ENCODE assay signal across 1 cellular context in the genomic region with DNA sequence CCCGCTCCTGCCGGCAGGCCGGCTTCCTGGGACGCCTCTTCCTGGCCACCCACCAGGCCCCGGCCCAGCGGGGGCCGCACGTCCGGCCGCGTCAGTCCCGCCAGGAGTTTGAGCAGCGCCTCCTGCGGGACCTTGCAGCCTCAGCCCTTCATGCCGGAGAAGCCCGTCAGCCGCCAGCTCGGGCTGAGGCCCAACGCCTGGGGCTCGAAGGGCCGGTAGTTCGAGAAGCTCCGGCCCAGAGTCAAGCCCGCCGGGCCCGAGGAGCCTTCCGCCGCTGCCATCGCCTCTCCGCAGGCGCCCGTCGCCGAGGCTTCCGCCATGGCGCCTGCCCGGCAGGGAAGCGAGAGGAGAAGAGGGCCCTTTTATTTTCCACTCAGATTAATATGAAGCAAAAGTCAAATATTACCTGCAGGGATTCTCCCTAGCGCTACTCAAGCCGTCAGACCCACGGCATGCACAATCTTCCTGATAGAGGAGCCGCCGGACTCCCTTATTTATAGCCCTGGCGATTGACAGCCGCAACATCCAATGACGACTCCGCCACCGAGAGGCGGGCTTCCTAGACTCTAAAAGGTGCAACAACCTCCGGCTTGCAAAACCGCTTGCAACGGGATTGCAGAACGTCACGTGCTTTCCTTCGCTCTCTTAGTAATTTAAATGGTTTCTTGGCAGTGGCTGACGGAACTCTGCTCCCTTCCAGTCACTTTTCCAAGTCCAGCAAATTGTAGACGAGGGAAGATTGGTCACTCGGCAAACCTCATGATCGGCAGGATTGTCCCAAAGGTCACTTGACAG.
A peak's percentile ranks its signal among the peaks of the same experiment; 100 is the strongest.
TF ChIP-seq lines count a peak whose summit lies in the region.

A gene with protein sequence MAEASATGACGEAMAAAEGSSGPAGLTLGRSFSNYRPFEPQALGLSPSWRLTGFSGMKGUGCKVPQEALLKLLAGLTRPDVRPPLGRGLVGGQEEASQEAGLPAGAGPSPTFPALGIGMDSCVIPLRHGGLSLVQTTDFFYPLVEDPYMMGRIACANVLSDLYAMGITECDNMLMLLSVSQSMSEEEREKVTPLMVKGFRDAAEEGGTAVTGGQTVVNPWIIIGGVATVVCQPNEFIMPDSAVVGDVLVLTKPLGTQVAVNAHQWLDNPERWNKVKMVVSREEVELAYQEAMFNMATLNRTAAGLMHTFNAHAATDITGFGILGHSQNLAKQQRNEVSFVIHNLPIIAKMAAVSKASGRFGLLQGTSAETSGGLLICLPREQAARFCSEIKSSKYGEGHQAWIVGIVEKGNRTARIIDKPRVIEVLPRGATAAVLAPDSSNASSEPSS (minus strand): TSS at position 467 of the 795 bp plus-strand sequence. CDS start 147 bp downstream, at position 320.

TF ChIP-seq in GM12878, 131 proteins besides CTCF, POLR2A, EP300 and RAD21 (continued from another document and continues in another):
- TF ChIP-seq, protein P1, sequence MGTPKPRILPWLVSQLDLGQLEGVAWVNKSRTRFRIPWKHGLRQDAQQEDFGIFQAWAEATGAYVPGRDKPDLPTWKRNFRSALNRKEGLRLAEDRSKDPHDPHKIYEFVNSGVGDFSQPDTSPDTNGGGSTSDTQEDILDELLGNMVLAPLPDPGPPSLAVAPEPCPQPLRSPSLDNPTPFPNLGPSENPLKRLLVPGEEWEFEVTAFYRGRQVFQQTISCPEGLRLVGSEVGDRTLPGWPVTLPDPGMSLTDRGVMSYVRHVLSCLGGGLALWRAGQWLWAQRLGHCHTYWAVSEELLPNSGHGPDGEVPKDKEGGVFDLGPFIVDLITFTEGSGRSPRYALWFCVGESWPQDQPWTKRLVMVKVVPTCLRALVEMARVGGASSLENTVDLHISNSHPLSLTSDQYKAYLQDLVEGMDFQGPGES (IDR thresholded peaks at IDR 0.05): peak; percentile 65; the same call in 1 of the 2 replicates
- TF ChIP-seq TBL1XR1 (IDR thresholded peaks at IDR 0.05; ENCODE audit: low read depth, low read length) (no peak), ZSCAN29 (IDR thresholded peaks at IDR 0.05) (no peak), KAT2A (conservative IDR thresholded peaks at IDR 0.05; ENCODE audit: control insufficient read depth, low read depth, low read length) (no peak), SMAD1 (IDR thresholded peaks at IDR 0.05; ENCODE audit: low read depth, partially characterized antibody) (peak; percentile 80), ESRRA (IDR thresholded peaks at IDR 0.05; ENCODE audit: low read length) (no peak), MEF2B (IDR thresholded peaks at IDR 0.05; ENCODE audit: partially characterized antibody, poor library complexity, severe bottlenecking) (peak; percentile 42), NFIC (IDR thresholded peaks at IDR 0.05; ENCODE audit: low read depth, low read length) (peak; percentile 50; the same call in 1 of the 2 replicates), RFX5 (IDR thresholded peaks at IDR 0.05; ENCODE audit: low read depth, low read length) (no peak), TCF3 (IDR thresholded peaks at IDR 0.05; ENCODE audit: borderline replicate concordance, insufficient read depth, low read depth, low read length) (peak; percentile 30; the same call in 1 of the 2 replicates), EGR1 (IDR thresholded peaks at IDR 0.05; ENCODE audit: borderline replicate concordance in 1 of 2, low read depth in 2 of 2, low read length in 2 of 2) (peak in 1 of 2 experiments; percentile 60; a peak in 1 of 3 replicates), TCF12 (IDR thresholded peaks at IDR 0.05; ENCODE audit: low read depth, low read length) (no peak), SREBF1 (IDR thresholded peaks at IDR 0.05; ENCODE audit: low read length) (no peak), MTA2 (IDR thresholded peaks at IDR 0.05; ENCODE audit: low read depth) (no peak), FOXK2 (IDR thresholded peaks at IDR 0.05) (peak; percentile 60), MYC (IDR thresholded peaks at IDR 0.05; ENCODE audit: insufficient read depth, insufficient read length, insufficient replicate concordance, low read length, severe bottlenecking) (no peak), CHD4 (IDR thresholded peaks at IDR 0.05) (no peak), EED (IDR thresholded peaks at IDR 0.05; ENCODE audit: low read depth) (no peak; the same call in 1 of the 2 replicates), HDGF (IDR thresholded peaks at IDR 0.05) (0 out of 2 replicates have a peak, but pooled peaks have one; percentile 27), NBN (IDR thresholded peaks at IDR 0.05) (no peak), HDAC2 (IDR thresholded peaks at IDR 0.05) (no peak), NR2F1 (conservative IDR thresholded peaks at IDR 0.05) (peak; percentile 59), DPF2 (IDR thresholded peaks at IDR 0.05) (peak; percentile 95), EZH2 (IDR thresholded peaks at IDR 0.05; ENCODE audit: borderline replicate concordance, control insufficient read depth, low read depth, low read length) (no peak), CBX5 (IDR thresholded peaks at IDR 0.05; ENCODE audit: low read depth) (peak; percentile 23; the same call in 1 of the 2 replicates), HCFC1 (IDR thresholded peaks at IDR 0.05; ENCODE audit: low read length) (0 out of 2 replicates have a peak, but pooled peaks have one; percentile 4), STAT1 (conservative IDR thresholded peaks at IDR 0.05) (peak; percentile 68; the same call in 1 of the 2 replicates), NFYA (IDR thresholded peaks at IDR 0.05; ENCODE audit: borderline replicate concordance, low read depth, low read length) (no peak; the same call in 1 of the 2 replicates), NR2C2 (IDR thresholded peaks at IDR 0.05; ENCODE audit: borderline replicate concordance, control insufficient read depth, insufficient read length, low read depth) (no peak), ZNF384 (IDR thresholded peaks at IDR 0.05; ENCODE audit: borderline replicate concordance, low read depth, low read length) (no peak), CHD2 (IDR thresholded peaks at IDR 0.05; ENCODE audit: borderline replicate concordance, low read depth, low read length) (peak; percentile 85; the same call in 1 of the 2 replicates), SMC3 (IDR thresholded peaks at IDR 0.05; ENCODE audit: borderline replicate concordance, low read length) (peak; percentile 13; the same call in 1 of the 2 replicates), BRCA1 (IDR thresholded peaks at IDR 0.05; ENCODE audit: low read depth, low read length) (no peak), LARP7 (IDR thresholded peaks at IDR 0.05) (peak; percentile 56; the same call in 1 of the 2 replicates)
- TF ChIP-seq, protein P2, sequence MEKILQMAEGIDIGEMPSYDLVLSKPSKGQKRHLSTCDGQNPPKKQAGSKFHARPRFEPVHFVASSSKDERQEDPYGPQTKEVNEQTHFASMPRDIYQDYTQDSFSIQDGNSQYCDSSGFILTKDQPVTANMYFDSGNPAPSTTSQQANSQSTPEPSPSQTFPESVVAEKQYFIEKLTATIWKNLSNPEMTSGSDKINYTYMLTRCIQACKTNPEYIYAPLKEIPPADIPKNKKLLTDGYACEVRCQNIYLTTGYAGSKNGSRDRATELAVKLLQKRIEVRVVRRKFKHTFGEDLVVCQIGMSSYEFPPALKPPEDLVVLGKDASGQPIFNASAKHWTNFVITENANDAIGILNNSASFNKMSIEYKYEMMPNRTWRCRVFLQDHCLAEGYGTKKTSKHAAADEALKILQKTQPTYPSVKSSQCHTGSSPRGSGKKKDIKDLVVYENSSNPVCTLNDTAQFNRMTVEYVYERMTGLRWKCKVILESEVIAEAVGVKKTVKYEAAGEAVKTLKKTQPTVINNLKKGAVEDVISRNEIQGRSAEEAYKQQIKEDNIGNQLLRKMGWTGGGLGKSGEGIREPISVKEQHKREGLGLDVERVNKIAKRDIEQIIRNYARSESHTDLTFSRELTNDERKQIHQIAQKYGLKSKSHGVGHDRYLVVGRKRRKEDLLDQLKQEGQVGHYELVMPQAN (conservative IDR thresholded peaks at IDR 0.05): peak; percentile 63; the same call in 1 of the 2 replicates
- TF ChIP-seq, protein P3, sequence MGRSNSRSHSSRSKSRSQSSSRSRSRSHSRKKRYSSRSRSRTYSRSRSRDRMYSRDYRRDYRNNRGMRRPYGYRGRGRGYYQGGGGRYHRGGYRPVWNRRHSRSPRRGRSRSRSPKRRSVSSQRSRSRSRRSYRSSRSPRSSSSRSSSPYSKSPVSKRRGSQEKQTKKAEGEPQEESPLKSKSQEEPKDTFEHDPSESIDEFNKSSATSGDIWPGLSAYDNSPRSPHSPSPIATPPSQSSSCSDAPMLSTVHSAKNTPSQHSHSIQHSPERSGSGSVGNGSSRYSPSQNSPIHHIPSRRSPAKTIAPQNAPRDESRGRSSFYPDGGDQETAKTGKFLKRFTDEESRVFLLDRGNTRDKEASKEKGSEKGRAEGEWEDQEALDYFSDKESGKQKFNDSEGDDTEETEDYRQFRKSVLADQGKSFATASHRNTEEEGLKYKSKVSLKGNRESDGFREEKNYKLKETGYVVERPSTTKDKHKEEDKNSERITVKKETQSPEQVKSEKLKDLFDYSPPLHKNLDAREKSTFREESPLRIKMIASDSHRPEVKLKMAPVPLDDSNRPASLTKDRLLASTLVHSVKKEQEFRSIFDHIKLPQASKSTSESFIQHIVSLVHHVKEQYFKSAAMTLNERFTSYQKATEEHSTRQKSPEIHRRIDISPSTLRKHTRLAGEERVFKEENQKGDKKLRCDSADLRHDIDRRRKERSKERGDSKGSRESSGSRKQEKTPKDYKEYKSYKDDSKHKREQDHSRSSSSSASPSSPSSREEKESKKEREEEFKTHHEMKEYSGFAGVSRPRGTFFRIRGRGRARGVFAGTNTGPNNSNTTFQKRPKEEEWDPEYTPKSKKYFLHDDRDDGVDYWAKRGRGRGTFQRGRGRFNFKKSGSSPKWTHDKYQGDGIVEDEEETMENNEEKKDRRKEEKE (IDR thresholded peaks at IDR 0.05): no peak
- TF ChIP-seq, protein P4, sequence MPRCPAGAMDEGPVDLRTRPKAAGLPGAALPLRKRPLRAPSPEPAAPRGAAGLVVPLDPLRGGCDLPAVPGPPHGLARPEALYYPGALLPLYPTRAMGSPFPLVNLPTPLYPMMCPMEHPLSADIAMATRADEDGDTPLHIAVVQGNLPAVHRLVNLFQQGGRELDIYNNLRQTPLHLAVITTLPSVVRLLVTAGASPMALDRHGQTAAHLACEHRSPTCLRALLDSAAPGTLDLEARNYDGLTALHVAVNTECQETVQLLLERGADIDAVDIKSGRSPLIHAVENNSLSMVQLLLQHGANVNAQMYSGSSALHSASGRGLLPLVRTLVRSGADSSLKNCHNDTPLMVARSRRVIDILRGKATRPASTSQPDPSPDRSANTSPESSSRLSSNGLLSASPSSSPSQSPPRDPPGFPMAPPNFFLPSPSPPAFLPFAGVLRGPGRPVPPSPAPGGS (IDR thresholded peaks at IDR 0.05; ENCODE audit: borderline replicate concordance, insufficient read depth, low read depth, low read length, poor library complexity, severe bottlenecking): no peak
- TF ChIP-seq, protein P5, sequence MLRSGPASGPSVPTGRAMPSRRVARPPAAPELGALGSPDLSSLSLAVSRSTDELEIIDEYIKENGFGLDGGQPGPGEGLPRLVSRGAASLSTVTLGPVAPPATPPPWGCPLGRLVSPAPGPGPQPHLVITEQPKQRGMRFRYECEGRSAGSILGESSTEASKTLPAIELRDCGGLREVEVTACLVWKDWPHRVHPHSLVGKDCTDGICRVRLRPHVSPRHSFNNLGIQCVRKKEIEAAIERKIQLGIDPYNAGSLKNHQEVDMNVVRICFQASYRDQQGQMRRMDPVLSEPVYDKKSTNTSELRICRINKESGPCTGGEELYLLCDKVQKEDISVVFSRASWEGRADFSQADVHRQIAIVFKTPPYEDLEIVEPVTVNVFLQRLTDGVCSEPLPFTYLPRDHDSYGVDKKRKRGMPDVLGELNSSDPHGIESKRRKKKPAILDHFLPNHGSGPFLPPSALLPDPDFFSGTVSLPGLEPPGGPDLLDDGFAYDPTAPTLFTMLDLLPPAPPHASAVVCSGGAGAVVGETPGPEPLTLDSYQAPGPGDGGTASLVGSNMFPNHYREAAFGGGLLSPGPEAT (IDR thresholded peaks at IDR 0.05; ENCODE audit: low read depth): peak; percentile 44; the same call in 1 of the 2 replicates
- TF ChIP-seq, protein P6, sequence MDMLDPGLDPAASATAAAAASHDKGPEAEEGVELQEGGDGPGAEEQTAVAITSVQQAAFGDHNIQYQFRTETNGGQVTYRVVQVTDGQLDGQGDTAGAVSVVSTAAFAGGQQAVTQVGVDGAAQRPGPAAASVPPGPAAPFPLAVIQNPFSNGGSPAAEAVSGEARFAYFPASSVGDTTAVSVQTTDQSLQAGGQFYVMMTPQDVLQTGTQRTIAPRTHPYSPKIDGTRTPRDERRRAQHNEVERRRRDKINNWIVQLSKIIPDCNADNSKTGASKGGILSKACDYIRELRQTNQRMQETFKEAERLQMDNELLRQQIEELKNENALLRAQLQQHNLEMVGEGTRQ (IDR thresholded peaks at IDR 0.05; ENCODE audit: borderline replicate concordance, low read depth, low read length): no peak; the same call in 1 of the 2 replicates
- TF ChIP-seq, protein P7, sequence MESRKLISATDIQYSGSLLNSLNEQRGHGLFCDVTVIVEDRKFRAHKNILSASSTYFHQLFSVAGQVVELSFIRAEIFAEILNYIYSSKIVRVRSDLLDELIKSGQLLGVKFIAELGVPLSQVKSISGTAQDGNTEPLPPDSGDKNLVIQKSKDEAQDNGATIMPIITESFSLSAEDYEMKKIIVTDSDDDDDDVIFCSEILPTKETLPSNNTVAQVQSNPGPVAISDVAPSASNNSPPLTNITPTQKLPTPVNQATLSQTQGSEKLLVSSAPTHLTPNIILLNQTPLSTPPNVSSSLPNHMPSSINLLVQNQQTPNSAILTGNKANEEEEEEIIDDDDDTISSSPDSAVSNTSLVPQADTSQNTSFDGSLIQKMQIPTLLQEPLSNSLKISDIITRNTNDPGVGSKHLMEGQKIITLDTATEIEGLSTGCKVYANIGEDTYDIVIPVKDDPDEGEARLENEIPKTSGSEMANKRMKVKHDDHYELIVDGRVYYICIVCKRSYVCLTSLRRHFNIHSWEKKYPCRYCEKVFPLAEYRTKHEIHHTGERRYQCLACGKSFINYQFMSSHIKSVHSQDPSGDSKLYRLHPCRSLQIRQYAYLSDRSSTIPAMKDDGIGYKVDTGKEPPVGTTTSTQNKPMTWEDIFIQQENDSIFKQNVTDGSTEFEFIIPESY (IDR thresholded peaks at IDR 0.05): peak; percentile 64; the same call in 1 of the 2 replicates
- TF ChIP-seq, protein P8, sequence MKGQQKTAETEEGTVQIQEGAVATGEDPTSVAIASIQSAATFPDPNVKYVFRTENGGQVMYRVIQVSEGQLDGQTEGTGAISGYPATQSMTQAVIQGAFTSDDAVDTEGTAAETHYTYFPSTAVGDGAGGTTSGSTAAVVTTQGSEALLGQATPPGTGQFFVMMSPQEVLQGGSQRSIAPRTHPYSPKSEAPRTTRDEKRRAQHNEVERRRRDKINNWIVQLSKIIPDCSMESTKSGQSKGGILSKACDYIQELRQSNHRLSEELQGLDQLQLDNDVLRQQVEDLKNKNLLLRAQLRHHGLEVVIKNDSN (IDR thresholded peaks at IDR 0.05; ENCODE audit: borderline replicate concordance, extremely low read length, insufficient read depth, low read depth, low read length): peak; percentile 51
